Comparison of ENCODE assay signal across 18 cellular contexts in the genomic region with DNA sequence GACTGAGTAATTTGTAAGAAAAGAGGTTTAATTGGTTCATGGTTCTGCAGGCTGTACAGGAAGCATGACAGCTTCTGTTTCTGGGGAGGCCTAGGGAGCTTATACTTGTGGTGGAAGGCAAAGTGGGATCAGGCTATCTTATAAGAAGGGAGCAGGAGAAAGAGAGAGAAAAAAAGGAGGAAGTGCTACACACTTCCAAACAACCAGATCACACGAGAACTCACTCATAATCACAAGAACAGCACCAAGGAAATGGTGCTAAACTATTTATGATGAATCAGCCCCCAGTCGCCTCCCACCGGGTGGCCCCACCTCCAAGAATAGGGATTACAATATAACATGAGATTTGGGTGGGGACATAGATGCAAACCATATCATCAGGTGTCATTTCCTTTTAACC.
DNase-seq lines count a peak whose midpoint lies in the region; ATAC-seq, FAIRE-seq and TF ChIP-seq lines count a peak whose summit lies in the region.
"Had no signal": no experiment of that assay in that cellular context is flagged by ENCODE, and none has a peak within 500 bp of the region (broad histone marks: within the 10 kb centered on the region; RNA-seq: fewer than 3 reads in every experiment).

No MANE protein-coding gene starts in this region.

- H3K27me3 ChIP-seq in GM23338 (ENCODE audit: insufficient read depth) = no peaks in the 10 kb centered on the region
- H3K27me3 ChIP-seq in H1 (replicated peaks in 1 of 4; ENCODE audit: control insufficient read depth in 3 of 4, extremely low read depth in 1 of 4, insufficient read depth in 3 of 4, low read length in 3 of 4) = no peaks in the 10 kb centered on the region
- H3K27me3 ChIP-seq in mesenchymal stem cell (ENCODE audit: control insufficient read depth in 1 of 2, insufficient read depth in 1 of 2, low read length in 2 of 2) = no peaks in the 10 kb centered on the region

- no peaks in the 10 kb centered on the region for H3K36me3 Mint-ChIP-seq in GM23338 (ENCODE audit: low read depth)
- H3K36me3 Mint-ChIP-seq: CD14-positive monocyte; CD8-positive, alpha-beta T cell had no signal

- WGBS in H1 (ENCODE audit: extremely low coverage in 1 of 2, insufficient coverage in 1 of 2, insufficient read length in 1 of 2, insufficient replicate concordance in 2 of 2, low coverage in 1 of 2, low lambda C conversion rate in 2 of 2, missing lambda C conversion rate in 1 of 2), 2 experiments = 91% methylated on average over 3 of the region's 3 CpGs; no CpG with 5 or more reads in 1 of the 2 experiments
- no CpG with 5 or more reads among the region's 3 CpGs for WGBS in mesenchymal stem cell

- H3K14ac ChIP-seq in H1 (ENCODE audit: insufficient read length) = no peak overlapping the region
- H3K14ac ChIP-seq in mesenchymal stem cell (ENCODE audit: low read length in 2 of 2) = no peak overlapping the region

- no peak overlapping the region for H2BK20ac ChIP-seq in H1 (ENCODE audit: low read length)

- H3K4me2 ChIP-seq in GM23338 = no peak overlapping the region
- H3K4me2 ChIP-seq in H1 (ENCODE audit: insufficient read depth in 1 of 2, low read depth in 2 of 2, low read length in 2 of 2) = no peak overlapping the region
- no peak overlapping the region for H3K4me2 ChIP-seq in mesenchymal stem cell (ENCODE audit: low read length, poor library complexity, severe bottlenecking)
- H3K4me2 ChIP-seq: A549 had no signal

- no peak overlapping the region for H3K18ac ChIP-seq in H1 (ENCODE audit: extremely low read depth, low read length)
- H3K18ac ChIP-seq in mesenchymal stem cell (ENCODE audit: low read depth in 1 of 2, low read length in 2 of 2) = no peak overlapping the region

- TF ChIP-seq CTCF in GM23338 (conservative IDR thresholded peaks at IDR 0.05; ENCODE audit: low read depth in 2 of 2) = no peak
- TF ChIP-seq CTCF in H1 (IDR thresholded peaks at IDR 0.05; ENCODE audit: control extremely low read depth in 1 of 3, insufficient read depth in 1 of 3, low read depth in 1 of 3, low read length in 3 of 3) = no peak

- H2BK15ac ChIP-seq in H1 (ENCODE audit: low read length) (no peak overlapping the region), mesenchymal stem cell (ENCODE audit: low read depth, poor library complexity, severe bottlenecking) (no peak overlapping the region)

- H2BK12ac ChIP-seq in H1 (ENCODE audit: low read depth, low read length) (no peak overlapping the region), mesenchymal stem cell (ENCODE audit: low read length in 2 of 2) (no peak overlapping the region)

- H3K9me2 ChIP-seq in GM23338 (ENCODE audit: insufficient read depth) = no peaks in the 10 kb centered on the region

- H3K9me3 ChIP-seq in H1 (ENCODE audit: insufficient read depth in 2 of 2, low read depth in 1 of 2, low read length in 1 of 2) (no peaks in the 10 kb centered on the region), mesenchymal stem cell (ENCODE audit: control insufficient read depth, low read length) (no peaks in the 10 kb centered on the region)
- H3K9me3 ChIP-seq: A549 had no signal

- H3F3A ChIP-seq in GM23338 (replicated peaks; ENCODE audit: low read depth) = no peaks in the 10 kb centered on the region

- H4K5ac ChIP-seq in H1 (ENCODE audit: insufficient read length, low read depth, low read length) = no peak overlapping the region

- TF ChIP-seq EP300 in H1 (IDR thresholded peaks at IDR 0.05; ENCODE audit: borderline replicate concordance in 1 of 2, low read depth in 2 of 2, low read length in 2 of 2) = no peak

- H3K4me1 ChIP-seq in GM23338 (ENCODE audit: insufficient read depth) = peaks cover 4% of the 10 kb centered on the region; the same call in 1 of the 2 replicates
- H3K4me1 ChIP-seq in H1 (replicated peaks in 1 of 4; ENCODE audit: control insufficient read depth in 3 of 4, insufficient read depth in 4 of 4, low read length in 3 of 4) = no peaks in the 10 kb centered on the region
- peaks cover 1% of the 10 kb centered on the region for H3K4me1 ChIP-seq in mesenchymal stem cell (ENCODE audit: control insufficient read depth, insufficient read depth, low read depth, low read length)

- H4K91ac ChIP-seq in H1 (replicated peaks; ENCODE audit: insufficient read length, low read length) (no peak overlapping the region), mesenchymal stem cell (ENCODE audit: low read length) (no peak overlapping the region)

- H3K27ac ChIP-seq in GM23338 (ENCODE audit: low read depth) (no peak overlapping the region), H1 (ENCODE audit: low read depth, low read length) (no peak overlapping the region), mesenchymal stem cell (ENCODE audit: low read length, poor library complexity, severe bottlenecking) (no peak overlapping the region)
- H3K27ac ChIP-seq: A549 had no signal

- H2AFZ ChIP-seq in GM23338 (0 out of 2 replicates have a peak overlapping the region, but pooled peaks have one; percentile 47), H1 (ENCODE audit: low read length) (no peak overlapping the region), mesenchymal stem cell (ENCODE audit: low read depth, low read length) (no peak overlapping the region)

- H3K27ac Mint-ChIP-seq in GM23338 = no peak overlapping the region
- H3K27ac Mint-ChIP-seq: CD14-positive monocyte; CD8-positive, alpha-beta T cell had no signal

- H2BK5ac ChIP-seq in H1 (ENCODE audit: low read depth, low read length) (no peak overlapping the region), mesenchymal stem cell (ENCODE audit: low read depth, low read length, poor library complexity, severe bottlenecking) (peak overlapping the region; percentile 44)

- TF ChIP-seq RAD21 in H1 (IDR thresholded peaks at IDR 0.05 in 1 of 2, conservative IDR thresholded peaks at IDR 0.05 in 1 of 2; ENCODE audit: low read depth in 2 of 2, low read length in 2 of 2) = no peak

- H3K9ac ChIP-seq in H1 (replicated peaks in 1 of 4; ENCODE audit: extremely low read depth in 1 of 4, low read depth in 3 of 4, low read length in 3 of 4) (no peak overlapping the region), mesenchymal stem cell (ENCODE audit: low read length) (no peak overlapping the region)

- no peak for TF ChIP-seq POLR2A in H1 (IDR thresholded peaks at IDR 0.05; ENCODE audit: control extremely low read depth in 1 of 2, low read depth in 2 of 2, low read length in 2 of 2)

- peak; percentile 13 for FAIRE-seq in H1 (lab: Jason Lieb, UNC)
- FAIRE-seq: A549, D721Med, HepG2, HTR-8/SVneo had no signal

- H2BK120ac ChIP-seq in H1 (replicated peaks; ENCODE audit: low read depth, low read length) (no peak overlapping the region), mesenchymal stem cell (ENCODE audit: low read depth, low read length) (no peak overlapping the region)

- H4K8ac ChIP-seq in H1 (ENCODE audit: extremely low read depth, insufficient read depth, low read length) (no peak overlapping the region), mesenchymal stem cell (ENCODE audit: low read length) (no peak overlapping the region)

- H3K23ac ChIP-seq in H1 (ENCODE audit: insufficient read length) (no peak overlapping the region), mesenchymal stem cell (ENCODE audit: low read length in 2 of 2) (no peak overlapping the region)

- H4K20me1 ChIP-seq in GM23338 (replicated peaks; ENCODE audit: insufficient read depth) = no peaks in the 10 kb centered on the region
- no peaks in the 10 kb centered on the region for H4K20me1 ChIP-seq in H1 (replicated peaks in 1 of 2; ENCODE audit: control insufficient read depth in 1 of 2, insufficient read depth in 2 of 2, low read length in 2 of 2)

- H3K4me3 Mint-ChIP-seq in GM23338 = no peak overlapping the region
- H3K4me3 Mint-ChIP-seq: CD14-positive monocyte; CD8-positive, alpha-beta T cell had no signal

- H3K79me2 ChIP-seq in GM23338 (replicated peaks; ENCODE audit: insufficient read depth) = no peaks in the 10 kb centered on the region
- no peaks in the 10 kb centered on the region for H3K79me2 ChIP-seq in H1 (ENCODE audit: control insufficient read depth in 1 of 2, insufficient read depth in 2 of 2, low read length in 2 of 2)

- CTCF ChIA-PET in H1 (lab: Charles Lee; ENCODE audit: partially characterized antibody) = no interaction called here

- H3K36me3 ChIP-seq in GM23338 (ENCODE audit: insufficient read depth) = no peaks in the 10 kb centered on the region
- no peaks in the 10 kb centered on the region for H3K36me3 ChIP-seq in H1 (ENCODE audit: control insufficient read depth in 2 of 4, insufficient read depth in 4 of 4, low read length in 3 of 4)
- peaks cover 0 to 4% of the 10 kb centered on the region in 2 experiments for H3K36me3 ChIP-seq in mesenchymal stem cell (ENCODE audit: control insufficient read depth in 1 of 2, insufficient read depth in 2 of 2, low read depth in 1 of 2, low read length in 2 of 2)

- POLR2A ChIA-PET in H1 (lab: Charles Lee; ENCODE audit: partially characterized antibody) = no interaction called here

- H3K23me2 ChIP-seq in H1 (ENCODE audit: low read depth, low read length) = no peaks in the 10 kb centered on the region

- H3K4me3 ChIP-seq in GM23338 (no peak overlapping the region), H1 (ENCODE audit: extremely low read depth in 1 of 4, insufficient read depth in 2 of 4, low read depth in 3 of 4, low read length in 4 of 4) (no peak overlapping the region), mesenchymal stem cell (ENCODE audit: insufficient read depth in 1 of 2, low read depth in 1 of 2, low read length in 2 of 2) (no peak overlapping the region)
- H3K4me3 ChIP-seq: A549 had no signal

- H2AK5ac ChIP-seq in H1 (ENCODE audit: low read depth, low read length) (no peak overlapping the region), mesenchymal stem cell (ENCODE audit: low read length, severe bottlenecking) (no peak overlapping the region)

- ATAC-seq in GM23338 (no peak), HG03342 (IDR thresholded peaks at IDR 0.05; ENCODE audit: unreplicated experiment) (no peak)
- ATAC-seq: A549; CD8-positive, alpha-beta T cell; HepG2 had no signal

- 0 out of 3 replicates have a peak, but pooled peaks cover 6% of the 10 kb centered on the region for H3K4me1 Mint-ChIP-seq in GM23338
- H3K4me1 Mint-ChIP-seq: CD14-positive monocyte had no signal

- peaks cover 5% of the 10 kb centered on the region for H3K27me3 Mint-ChIP-seq in GM23338 (ENCODE audit: insufficient read depth, low read depth, poor library complexity)

- H3K79me1 ChIP-seq in H1 (ENCODE audit: low read depth, low read length) (no peaks in the 10 kb centered on the region), mesenchymal stem cell (replicated peaks; ENCODE audit: low read length, poor library complexity, severe bottlenecking) (no peaks in the 10 kb centered on the region)

- no peaks in the 10 kb centered on the region; the same call in 2 of the 3 replicates for H3K9me3 Mint-ChIP-seq in GM23338

- H3K4ac ChIP-seq in H1 (replicated peaks; ENCODE audit: insufficient read length, low read depth, low read length) = no peak overlapping the region
- H3K4ac ChIP-seq in mesenchymal stem cell (ENCODE audit: low read depth in 1 of 2, low read length in 2 of 2) = no peak overlapping the region

- DNase-seq in GM23338 (ENCODE audit: low spot score) (no peak), OCI-M1 (lab: John Stamatoyannopoulos, UW) (peak; percentile 27), H1 (ENCODE audit: low read depth in 1 of 2, low spot score in 2 of 2) (no peak), mesenchymal stem cell (no peak), GM03348 (ENCODE audit: low spot score) (no peak), cerebellar cortex (ENCODE audit: low spot score) (no peak)
- DNase-seq: CD8-positive, alpha-beta T cell; COR-L47; DMS153; DMS79 treated with DMSO at 0.1 percent for 48 hours; EL; H7 had no signal

- no peak overlapping the region for H3K56ac ChIP-seq in H1 (replicated peaks; ENCODE audit: insufficient read length, low read depth, low read length)
